ENCODE assay signal across 1 cellular context in genomic region chr11:777288-778255, GRCh38.
TF ChIP-seq lines count a peak whose summit lies in the region.

Gene GATD1, minus strand, starts transcription at chr11:777487. Its CDS starts 25 bp downstream, at chr11:777462.

TF ChIP-seq in H1, 55 proteins besides CTCF, POLR2A, EP300 and RAD21 (continued from another document):
- TF ChIP-seq ATF2 (IDR thresholded peaks at IDR 0.05; ENCODE audit: low read length) (no peak), SIRT6 (IDR thresholded peaks at IDR 0.05; ENCODE audit: low read length) (no peak), NRF1 (IDR thresholded peaks at IDR 0.05; ENCODE audit: low read depth, low read length) (peak; percentile 60), E2F6 (IDR thresholded peaks at IDR 0.05) (peak; percentile 8; the same call in 1 of the 2 replicates), KDM4A (IDR thresholded peaks at IDR 0.05; ENCODE audit: low read depth, low read length, severe bottlenecking) (peak; percentile 60), USF2 (IDR thresholded peaks at IDR 0.05; ENCODE audit: low read length) (peak; percentile 92), MAX (IDR thresholded peaks at IDR 0.05) (peak; percentile 21; the same call in 1 of the 2 replicates), SP2 (IDR thresholded peaks at IDR 0.05; ENCODE audit: low read length) (no peak), FOSL1 (IDR thresholded peaks at IDR 0.05; ENCODE audit: insufficient read depth, low read depth, low read length) (0 out of 2 replicates have a peak, but pooled peaks have one; percentile 3), TCF12 (IDR thresholded peaks at IDR 0.05; ENCODE audit: low read depth, low read length) (no peak), ASH2L (IDR thresholded peaks at IDR 0.05; ENCODE audit: low read length) (peak; percentile 28), TBP (IDR thresholded peaks at IDR 0.05; ENCODE audit: low read depth, low read length) (peak; percentile 50; the same call in 1 of the 2 replicates), SIN3A (conservative IDR thresholded peaks at IDR 0.05 in 1 of 2, IDR thresholded peaks at IDR 0.05 in 1 of 2; ENCODE audit: low read depth in 1 of 2, low read length in 2 of 2) (peak in 1 of 2 experiments; percentile 73; a peak in 2 of 4 replicates), POLR2AphosphoS5 (IDR thresholded peaks at IDR 0.05; ENCODE audit: low read depth, low read length) (no peak; the same call in 1 of the 2 replicates), EGR1 (IDR thresholded peaks at IDR 0.05; ENCODE audit: borderline replicate concordance, low read depth, low read length) (peak; percentile 72; the same call in 1 of the 2 replicates), YY1 (IDR thresholded peaks at IDR 0.05; ENCODE audit: low read depth, low read length) (peak; percentile 87), CBX8 (IDR thresholded peaks at IDR 0.05; ENCODE audit: borderline replicate concordance, low read depth, low read length) (no peak), MAFK (IDR thresholded peaks at IDR 0.05; ENCODE audit: low read depth, low read length) (no peak), SRF (IDR thresholded peaks at IDR 0.05; ENCODE audit: low read depth, low read length) (no peak), JUN (IDR thresholded peaks at IDR 0.05; ENCODE audit: low read depth, low read length) (no peak), ATF3 (IDR thresholded peaks at IDR 0.05; ENCODE audit: insufficient read depth, low read depth, low read length) (peak; percentile 74; the same call in 1 of the 2 replicates), TAF1 (IDR thresholded peaks at IDR 0.05; ENCODE audit: low read depth, low read length) (peak; percentile 81), RXRA (IDR thresholded peaks at IDR 0.05; ENCODE audit: insufficient read depth, low read depth, low read length) (no peak)
TF ChIP-seq in H1: peak in this region for 15.
